8 cellular contexts compared by ENCODE assay signal in genomic region chr16:25434061-25434460, GRCh38.
"Had no signal": no experiment of that assay in that cellular context is flagged by ENCODE, and none has a peak within 500 bp of the region (broad histone marks: within the 10 kb centered on the region; RNA-seq: fewer than 3 reads in every experiment).

No MANE protein-coding gene starts in this region.

- H3K9me3 Mint-ChIP-seq: H9 had no signal

- H3K27ac ChIP-seq: GM23248, HL-60 had no signal

- H3K4me3 ChIP-seq: GM23248 had no signal

- DNase-seq: GM23248, GOT3, H9, HCEC 1CT, KBM-7 had no signal

- H3K36me3 Mint-ChIP-seq: IgD-negative memory B cell had no signal

- H3K27ac Mint-ChIP-seq: IgD-negative memory B cell had no signal

- ATAC-seq: HepG2 had no signal

- H3K4me3 Mint-ChIP-seq: H9, IgD-negative memory B cell had no signal

- H3K4me1 Mint-ChIP-seq: IgD-negative memory B cell had no signal
